In the genomic region with DNA sequence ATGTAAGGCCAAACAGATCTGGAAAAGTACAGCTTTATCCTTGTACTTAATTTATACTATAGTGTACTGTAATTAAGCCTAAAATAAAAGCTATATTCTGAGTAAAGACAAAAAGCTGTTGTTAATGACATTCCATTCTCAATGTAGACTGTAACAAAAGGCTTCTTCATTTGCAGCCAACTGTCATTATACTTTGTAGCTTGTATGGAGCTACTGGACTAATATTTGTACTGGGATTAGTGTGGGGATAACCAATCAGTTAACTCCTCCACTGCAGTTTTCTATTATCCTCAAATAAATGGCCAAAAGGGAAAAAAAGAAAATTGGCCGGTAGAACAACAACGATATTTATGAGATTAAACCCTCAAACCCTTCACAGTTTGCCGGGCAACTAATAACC, we compare ENCODE assay signal across 16 cellular contexts.
DNase-seq lines count a peak whose midpoint lies in the region; ATAC-seq and TF ChIP-seq lines count a peak whose summit lies in the region.
"Had no signal": no experiment of that assay in that cellular context is flagged by ENCODE, and none has a peak within 500 bp of the region (broad histone marks: within the 10 kb centered on the region; RNA-seq: fewer than 3 reads in every experiment).

No MANE protein-coding gene starts in this region.

- H3K4me1 Mint-ChIP-seq in GM23338: peaks cover 68% of the 10 kb centered on the region
- peaks cover 52% of the 10 kb centered on the region for H3K4me1 Mint-ChIP-seq in activated naive CD8-positive, alpha-beta T cell treated with anti-CD3 and anti-CD28 coated beads for 36 hours

- H3K27me3 Mint-ChIP-seq in GM23338 (ENCODE audit: insufficient read depth, low read depth, poor library complexity): peaks cover 3% of the 10 kb centered on the region
- H3K27me3 Mint-ChIP-seq in activated naive CD8-positive, alpha-beta T cell treated with anti-CD3 and anti-CD28 coated beads for 36 hours: no peaks in the 10 kb centered on the region
- H3K27me3 Mint-ChIP-seq: activated CD4-positive, alpha-beta T cell treated with anti-CD3 and anti-CD28 coated beads, Interleukin-2, amount 10 ng/mL, durations not matched to agents 24 days and 14 days had no signal

- H2AFZ ChIP-seq in GM23338: no peak overlapping the region

- peak overlapping the region; percentile 80 for H3K27ac Mint-ChIP-seq in GM23338
- H3K27ac Mint-ChIP-seq in activated naive CD8-positive, alpha-beta T cell treated with anti-CD3 and anti-CD28 coated beads for 36 hours: no peak overlapping the region
- H3K27ac Mint-ChIP-seq: activated CD4-positive, alpha-beta T cell treated with anti-CD3 and anti-CD28 coated beads, Interleukin-2, amount 10 ng/mL, durations not matched to agents 24 days and 14 days; activated naive CD4-positive, alpha-beta T cell treated with anti-CD3 and anti-CD28 coated beads for 36 hours had no signal

- H3K27ac ChIP-seq in GM23338 (ENCODE audit: low read depth): 0 out of 2 replicates have a peak overlapping the region, but pooled peaks have one; percentile 1
- H3K27ac ChIP-seq: epithelial cell of prostate, thoracic aorta had no signal

- no peaks in the 10 kb centered on the region for H3K79me2 ChIP-seq in GM23338 (replicated peaks; ENCODE audit: insufficient read depth)

- H3K4me1 ChIP-seq in GM23338 (ENCODE audit: insufficient read depth): peaks cover 46% of the 10 kb centered on the region

- no peak for ATAC-seq in GM23338
- no peak for ATAC-seq in GM21526 (IDR thresholded peaks at IDR 0.05; ENCODE audit: low FRiP score, unreplicated experiment)
- ATAC-seq in GM21390 (IDR thresholded peaks at IDR 0.05; ENCODE audit: unreplicated experiment): no peak

- in situ Hi-C loops in SK-MEL-5 (cut with HindIII; ENCODE audit: low pct_unique_long_range_greater_than_20kb, low sequenced_read_pairs): no loop called here

- H3F3A ChIP-seq in GM23338 (replicated peaks; ENCODE audit: low read depth): no peaks in the 10 kb centered on the region

- H4K20me1 ChIP-seq in GM23338 (replicated peaks; ENCODE audit: insufficient read depth): no peaks in the 10 kb centered on the region

- 0 out of 2 replicates have a peak overlapping the region, but pooled peaks have one; percentile 12 for H3K4me2 ChIP-seq in GM23338

- H3K27me3 ChIP-seq in GM23338 (ENCODE audit: insufficient read depth): 0 out of 2 replicates have a peak, but pooled peaks cover 3% of the 10 kb centered on the region

- DNase-seq in GM23338 (ENCODE audit: low spot score) (no peak), NCI-H2029 treated with DMSO at 0.1 percent for 48 hours (lab: John Stamatoyannopoulos, UW) (peak; percentile 31), SK-MEL-5 (ENCODE audit: low read depth, low spot score) (peak; percentile 62), pons (ENCODE audit: low spot score) (peak; percentile 92)
- DNase-seq in activated naive CD8-positive, alpha-beta T cell treated with anti-CD3 and anti-CD28 coated beads for 36 hours: no peak
- DNase-seq: activated CD4-positive, alpha-beta T cell treated with anti-CD3 and anti-CD28 coated beads, Interleukin-2, amount 10 ng/mL, durations not matched to agents 24 days and 14 days; activated naive CD4-positive, alpha-beta T cell treated with anti-CD3 and anti-CD28 coated beads for 36 hours; activated T-cell treated with anti-CD3 and anti-CD28 coated beads for 4 hours; AML-193; KG1; NCI-H510A; stimulated activated CD4-positive, alpha-beta T cell treated with anti-CD3 and anti-CD28 coated beads, Interleukin-4, amount 100 ng/mL, for 1 hour had no signal

- no peaks in the 10 kb centered on the region for H3K9me3 Mint-ChIP-seq in GM23338
- no peaks in the 10 kb centered on the region for H3K9me3 Mint-ChIP-seq in activated naive CD8-positive, alpha-beta T cell treated with anti-CD3 and anti-CD28 coated beads for 36 hours
- H3K9me3 Mint-ChIP-seq: activated CD4-positive, alpha-beta T cell treated with anti-CD3 and anti-CD28 coated beads, Interleukin-2, amount 10 ng/mL, durations not matched to agents 24 days and 14 days; activated naive CD4-positive, alpha-beta T cell treated with anti-CD3 and anti-CD28 coated beads for 36 hours had no signal

- no peaks in the 10 kb centered on the region for H3K36me3 ChIP-seq in GM23338 (ENCODE audit: insufficient read depth)
- H3K36me3 ChIP-seq: thoracic aorta had no signal

- no peak for TF ChIP-seq CTCF in GM23338 (conservative IDR thresholded peaks at IDR 0.05; ENCODE audit: low read depth in 2 of 2)

- H3K9me2 ChIP-seq in GM23338 (ENCODE audit: insufficient read depth): no peaks in the 10 kb centered on the region

- H3K4me3 Mint-ChIP-seq in GM23338: no peak overlapping the region
- no peak overlapping the region for H3K4me3 Mint-ChIP-seq in activated naive CD8-positive, alpha-beta T cell treated with anti-CD3 and anti-CD28 coated beads for 36 hours
- H3K4me3 Mint-ChIP-seq: activated CD4-positive, alpha-beta T cell treated with anti-CD3 and anti-CD28 coated beads, Interleukin-2, amount 10 ng/mL, durations not matched to agents 24 days and 14 days; activated naive CD4-positive, alpha-beta T cell treated with anti-CD3 and anti-CD28 coated beads for 36 hours had no signal

- H3K4me3 ChIP-seq in GM23338: peak overlapping the region; percentile 7; the same call in 1 of the 2 replicates
- H3K4me3 ChIP-seq: thoracic aorta had no signal

- no peaks in the 10 kb centered on the region for H3K36me3 Mint-ChIP-seq in GM23338 (ENCODE audit: low read depth)
- peaks cover 12% of the 10 kb centered on the region for H3K36me3 Mint-ChIP-seq in activated naive CD8-positive, alpha-beta T cell treated with anti-CD3 and anti-CD28 coated beads for 36 hours

TF ChIP-seq in GM23338, 12 proteins besides CTCF, POLR2A, EP300 and RAD21:
- TF ChIP-seq ZNF331 (CRISPR knock-in tag; IDR thresholded peaks at IDR 0.05; ENCODE audit: low read depth): no peak

Comparison
In these comparisons a context has a peak if more than half of its experiments do, and no peak if none do; other contexts are left out.
1. DNase-seq: peak in NCI-H2029 treated with DMSO at 0.1 percent for 48 hours (single experiment), SK-MEL-5 (single experiment) and pons (single experiment); none in GM23338 (single experiment) and activated naive CD8-positive, alpha-beta T cell treated with anti-CD3 and anti-CD28 coated beads for 36 hours (single experiment).